8 cellular contexts compared by ENCODE assay signal in genomic region chr17:7355053-7355452, GRCh38. TPM values are rescaled to one million over a fixed set of nuclear protein-coding genes. Genes with fewer than 3 reads are reported as not detected.
DNase-seq lines count a peak whose midpoint lies in the region; ATAC-seq, FAIRE-seq and TF ChIP-seq lines count a peak whose summit lies in the region.

Gene TMEM95, plus strand, starts transcription at chr17:7355156. Its CDS starts 49 bp downstream, at chr17:7355205.

- H3K4me2 ChIP-seq in trophoblast cell (ENCODE audit: low read length), result no peak within 1 kb of the TSS

- H3K23ac ChIP-seq in trophoblast cell (ENCODE audit: low read length), result no peak within 1 kb of the TSS

- peaks cover 0 to 58% (median 18%) of the 10 kb centered on the region in 3 donors for H3K4me1 ChIP-seq in gastroesophageal sphincter
- H3K4me1 ChIP-seq in trophoblast cell (ENCODE audit: control insufficient read depth in 1 of 2, insufficient read depth in 2 of 2, low read length in 2 of 2), result peaks cover 17 to 20% of the 10 kb centered on the region in 2 experiments

- no CpG with 5 or more reads among the region's 10 CpGs for WGBS in gastroesophageal sphincter (ENCODE audit: low coverage in 1 of 2), 2 donors
- no CpG with 5 or more reads among the region's 10 CpGs for WGBS in trophoblast cell (ENCODE audit: extremely low coverage, insufficient coverage, insufficient read length)

- no peak within 1 kb of the TSS for H3K4ac ChIP-seq in trophoblast cell (ENCODE audit: low read depth, low read length)

- H3K79me1 ChIP-seq in trophoblast cell (ENCODE audit: low read length), result peaks cover 19% of the 10 kb centered on the region

- no peak within 1 kb of the TSS for H3K9ac ChIP-seq in trophoblast cell (ENCODE audit: low read length)

- no peaks in the 10 kb centered on the region for H3K36me3 ChIP-seq in gastroesophageal sphincter
- H3K36me3 ChIP-seq in trophoblast cell (ENCODE audit: control insufficient read depth in 1 of 2, insufficient read depth in 2 of 2, low read length in 2 of 2), result no peaks in the 10 kb centered on the region

- H3K27ac ChIP-seq in gastroesophageal sphincter, result peak within 1 kb of the TSS in 3 of 4 donors; percentile 99 to 100 (median 99)
- no peak within 1 kb of the TSS for H3K27ac ChIP-seq in trophoblast cell (ENCODE audit: low read depth, low read length)

- no peak for ATAC-seq in gastroesophageal sphincter
- ATAC-seq in GM21447 (IDR thresholded peaks at IDR 0.05; ENCODE audit: unreplicated experiment), result no peak
- ATAC-seq in GM21367 (IDR thresholded peaks at IDR 0.05; ENCODE audit: unreplicated experiment), result no peak

- H2BK5ac ChIP-seq in trophoblast cell (ENCODE audit: low read depth, low read length, poor library complexity), result no peak within 1 kb of the TSS

- no peak for TF ChIP-seq EP300 in gastroesophageal sphincter (IDR thresholded peaks at IDR 0.05)

- no peak within 1 kb of the TSS for H3K4me3 ChIP-seq in gastroesophageal sphincter
- H3K4me3 ChIP-seq in trophoblast cell (ENCODE audit: low read depth, low read length), result no peak within 1 kb of the TSS

- TF ChIP-seq CTCF in gastroesophageal sphincter (IDR thresholded peaks at IDR 0.05), result no peak

- H2BK120ac ChIP-seq in trophoblast cell (ENCODE audit: insufficient read depth, low read length, poor library complexity), result no peak within 1 kb of the TSS

- H2AK5ac ChIP-seq in trophoblast cell (ENCODE audit: low read length), result peak within 1 kb of the TSS; percentile 15

- H3K27me3 ChIP-seq in gastroesophageal sphincter (no peaks in the 10 kb centered on the region), trophoblast cell (ENCODE audit: insufficient read depth, low read length) (no peaks in the 10 kb centered on the region)

- peaks cover 13% of the 10 kb centered on the region for H3K79me2 ChIP-seq in trophoblast cell (ENCODE audit: control insufficient read depth, insufficient read depth, low read length, poor library complexity)

- no peak for FAIRE-seq in GM19239 (lab: Jason Lieb, UNC)

- DNase-seq in COLO668 (lab: John Stamatoyannopoulos, UW; ENCODE audit: unreplicated experiment) (peak; percentile 1), SHP77 treated with DMSO at 0.1 percent for 48 hours (lab: John Stamatoyannopoulos, UW) (peak; percentile 53), trophoblast cell (no peak), NCI-H128 (lab: John Stamatoyannopoulos, UW; ENCODE audit: unreplicated experiment) (no peak), GM19239 (ENCODE audit: insufficient read length, low spot score) (no peak)

- H2AFZ ChIP-seq in trophoblast cell (ENCODE audit: insufficient read depth, low read length, poor library complexity), result no peak within 1 kb of the TSS

- no peak within 1 kb of the TSS for H4K91ac ChIP-seq in trophoblast cell (ENCODE audit: low read depth, low read length)

- TF ChIP-seq POLR2A in gastroesophageal sphincter (IDR thresholded peaks at IDR 0.05), result no peak

- no peak within 1 kb of the TSS for H3K14ac ChIP-seq in trophoblast cell (ENCODE audit: low read length)

- no peak within 1 kb of the TSS for H2BK12ac ChIP-seq in trophoblast cell (ENCODE audit: low read length)

- no peak within 1 kb of the TSS for H3K18ac ChIP-seq in trophoblast cell (ENCODE audit: low read length)

- no peak within 1 kb of the TSS for H4K8ac ChIP-seq in trophoblast cell (ENCODE audit: low read depth, low read length)

- no peak within 1 kb of the TSS for H4K12ac ChIP-seq in trophoblast cell (ENCODE audit: low read depth, low read length)

- H3K9me3 ChIP-seq in gastroesophageal sphincter (no peaks in the 10 kb centered on the region), trophoblast cell (ENCODE audit: insufficient read depth, low read depth, low read length) (no peaks in the 10 kb centered on the region)

RNA-seq across cellular contexts. Expression of gene TMEM95, which starts in this region (rescaled TPM):
- total RNA-seq in gastroesophageal sphincter, result not detected
- polyA plus RNA-seq in trophoblast cell (2013), result not detected in 2 replicates

Comparison
In these comparisons a context has a peak if more than half of its experiments do, and no peak if none do; other contexts are left out.
1. DNase-seq: peak in COLO668 (single experiment) and SHP77 treated with DMSO at 0.1 percent for 48 hours (single experiment); none in trophoblast cell (0 of 2), NCI-H128 (single experiment) and GM19239 (single experiment).